ENCODE assay signal across 1 cellular context in genomic region chr13:98396071-98396710, GRCh38.
TF ChIP-seq lines count a peak whose summit lies in the region.

No MANE protein-coding gene starts in this region.

TF ChIP-seq in HepG2, 621 proteins besides CTCF, POLR2A, EP300 and RAD21 (continued from another document):
- TF ChIP-seq MAZ (IDR thresholded peaks at IDR 0.05; ENCODE audit: borderline replicate concordance, low read depth, low read length): no peak
- TF ChIP-seq MAZ (CRISPR knock-in tag; IDR thresholded peaks at IDR 0.05; ENCODE audit: low read depth): no peak
- TF ChIP-seq ZBTB33 (CRISPR knock-in tag; IDR thresholded peaks at IDR 0.05): no peak
- TF ChIP-seq FOXC1 (CRISPR knock-in tag; IDR thresholded peaks at IDR 0.05; ENCODE audit: borderline replicate concordance): no peak
- TF ChIP-seq ZBTB38 (CRISPR knock-in tag; IDR thresholded peaks at IDR 0.05): no peak
- TF ChIP-seq ZNF883 (CRISPR knock-in tag; IDR thresholded peaks at IDR 0.05; ENCODE audit: not compliant biosample characterization): no peak
- TF ChIP-seq AGO2 (optimal IDR thresholded peaks at IDR 0.05; ENCODE audit: low read depth, low read length): peak; percentile 82
- no peak for TF ChIP-seq ZHX1 (CRISPR knock-in tag; IDR thresholded peaks at IDR 0.05; ENCODE audit: low read depth)
- TF ChIP-seq MXD4 (CRISPR knock-in tag; IDR thresholded peaks at IDR 0.05): no peak
